1 cellular context compared by ENCODE assay signal in genomic region chr10:11189581-11190376, GRCh38.
A peak's percentile ranks its signal among the peaks of the same experiment; 100 is the strongest.
TF ChIP-seq lines count a peak whose summit lies in the region.

No MANE protein-coding gene starts in this region.

TF ChIP-seq in K562, 482 proteins besides CTCF, POLR2A, EP300 and RAD21 (continued from another document):
- TF ChIP-seq, protein P1, sequence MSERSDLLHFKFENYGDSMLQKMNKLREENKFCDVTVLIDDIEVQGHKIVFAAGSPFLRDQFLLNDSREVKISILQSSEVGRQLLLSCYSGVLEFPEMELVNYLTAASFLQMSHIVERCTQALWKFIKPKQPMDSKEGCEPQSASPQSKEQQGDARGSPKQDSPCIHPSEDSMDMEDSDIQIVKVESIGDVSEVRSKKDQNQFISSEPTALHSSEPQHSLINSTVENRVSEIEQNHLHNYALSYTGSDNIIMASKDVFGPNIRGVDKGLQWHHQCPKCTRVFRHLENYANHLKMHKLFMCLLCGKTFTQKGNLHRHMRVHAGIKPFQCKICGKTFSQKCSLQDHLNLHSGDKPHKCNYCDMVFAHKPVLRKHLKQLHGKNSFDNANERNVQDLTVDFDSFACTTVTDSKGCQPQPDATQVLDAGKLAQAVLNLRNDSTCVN (CRISPR knock-in tag; IDR thresholded peaks at IDR 0.05): no peak
- no peak for TF ChIP-seq ZNF224 (CRISPR knock-in tag; IDR thresholded peaks at IDR 0.05)
- no peak for TF ChIP-seq RBM15 (IDR thresholded peaks at IDR 0.05; ENCODE audit: insufficient read depth, low read length)
- no peak for TF ChIP-seq NELFE (IDR thresholded peaks at IDR 0.05; ENCODE audit: insufficient read depth, insufficient read length)
- TF ChIP-seq PTRF (tag; IDR thresholded peaks at IDR 0.05): no peak
- no peak for TF ChIP-seq ZNF311 (CRISPR knock-in tag; IDR thresholded peaks at IDR 0.05)
- no peak for TF ChIP-seq ZMIZ1 (IDR thresholded peaks at IDR 0.05; ENCODE audit: low read depth in 2 of 2, low read length in 2 of 2)
- TF ChIP-seq, protein P2, sequence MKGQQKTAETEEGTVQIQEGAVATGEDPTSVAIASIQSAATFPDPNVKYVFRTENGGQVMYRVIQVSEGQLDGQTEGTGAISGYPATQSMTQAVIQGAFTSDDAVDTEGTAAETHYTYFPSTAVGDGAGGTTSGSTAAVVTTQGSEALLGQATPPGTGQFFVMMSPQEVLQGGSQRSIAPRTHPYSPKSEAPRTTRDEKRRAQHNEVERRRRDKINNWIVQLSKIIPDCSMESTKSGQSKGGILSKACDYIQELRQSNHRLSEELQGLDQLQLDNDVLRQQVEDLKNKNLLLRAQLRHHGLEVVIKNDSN (CRISPR knock-in tag; IDR thresholded peaks at IDR 0.05): no peak
- TF ChIP-seq, protein P3, sequence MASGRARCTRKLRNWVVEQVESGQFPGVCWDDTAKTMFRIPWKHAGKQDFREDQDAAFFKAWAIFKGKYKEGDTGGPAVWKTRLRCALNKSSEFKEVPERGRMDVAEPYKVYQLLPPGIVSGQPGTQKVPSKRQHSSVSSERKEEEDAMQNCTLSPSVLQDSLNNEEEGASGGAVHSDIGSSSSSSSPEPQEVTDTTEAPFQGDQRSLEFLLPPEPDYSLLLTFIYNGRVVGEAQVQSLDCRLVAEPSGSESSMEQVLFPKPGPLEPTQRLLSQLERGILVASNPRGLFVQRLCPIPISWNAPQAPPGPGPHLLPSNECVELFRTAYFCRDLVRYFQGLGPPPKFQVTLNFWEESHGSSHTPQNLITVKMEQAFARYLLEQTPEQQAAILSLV (tag; IDR thresholded peaks at IDR 0.05): no peak
- TF ChIP-seq ZNF589 (CRISPR knock-in tag; IDR thresholded peaks at IDR 0.05; ENCODE audit: low read depth): no peak
- TF ChIP-seq ELF1 (tag; IDR thresholded peaks at IDR 0.05): no peak
- no peak for TF ChIP-seq BRCA1 (IDR thresholded peaks at IDR 0.05)
- TF ChIP-seq BRCA1 (CRISPR knock-in tag; IDR thresholded peaks at IDR 0.05): no peak
- peak; percentile 64 for TF ChIP-seq CBFA2T3 (IDR thresholded peaks at IDR 0.05)
- TF ChIP-seq HMG20A (CRISPR knock-in tag; conservative IDR thresholded peaks at IDR 0.05): no peak
- no peak for TF ChIP-seq DLX4 (CRISPR knock-in tag; IDR thresholded peaks at IDR 0.05)
